26 cellular contexts compared by ENCODE assay signal in the genomic region with DNA sequence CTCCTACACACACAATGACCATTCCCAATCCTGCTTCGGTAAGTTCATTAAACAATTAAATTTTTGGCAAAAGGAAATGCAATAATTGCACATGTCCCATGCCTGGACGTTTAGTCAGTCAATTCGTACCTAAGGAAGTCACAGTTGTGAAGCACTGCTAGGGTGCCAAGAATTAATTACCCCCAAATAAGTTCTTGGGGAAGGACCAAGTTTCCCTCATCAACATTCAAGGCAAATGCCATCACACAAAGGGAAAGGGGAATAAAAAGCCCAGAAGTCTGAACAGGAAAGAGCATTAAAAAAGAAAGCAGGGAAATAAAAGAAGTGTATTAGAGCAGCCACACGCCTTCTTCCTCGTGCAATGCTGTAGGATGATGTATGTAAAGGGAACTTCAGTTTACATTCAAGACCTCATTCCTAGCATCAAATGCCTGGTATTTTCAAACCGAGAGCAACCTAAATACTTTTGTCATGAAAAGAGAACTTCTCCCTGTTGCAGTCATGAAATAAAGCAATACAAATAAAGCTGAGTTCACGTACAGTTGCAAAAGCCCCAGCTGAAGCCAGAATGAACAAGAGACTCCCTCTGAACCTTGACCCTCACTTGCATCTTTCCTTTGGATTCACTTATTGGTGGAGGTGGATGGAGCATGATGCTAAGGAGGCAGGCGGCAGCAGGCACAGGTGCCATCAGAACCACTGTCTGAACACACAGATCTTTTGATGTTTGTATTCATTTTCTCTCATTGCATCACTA.
"Had no signal": no experiment of that assay in that cellular context is flagged by ENCODE, and none has a peak within 500 bp of the region (broad histone marks: within the 10 kb centered on the region; RNA-seq: fewer than 3 reads in every experiment).

No MANE protein-coding gene starts in this region.

- DNase-seq: activated CD4-positive, alpha-beta T cell treated with anti-CD3 and anti-CD28 coated beads for 36 hours; activated CD4-positive, alpha-beta T cell treated with anti-CD3 and anti-CD28 coated beads, Interleukin-2, amount 10 ng/mL, durations not matched to agents 7 days and 5 days; activated CD4-positive, alpha-beta T cell treated with anti-CD3 and anti-CD28 coated beads, Interleukin-2, amount 50 U/mL, for 48 hours; activated CD8-positive, alpha-beta memory T cell treated with anti-CD3 and anti-CD28 coated beads, Interleukin-2, amount 50 U/mL, for 4 hours; activated gamma-delta T cell treated with Interleukin-2 at 50 U/mL for 16 hours; activated naive CD4-positive, alpha-beta T cell treated with anti-CD3 and anti-CD28 coated beads for 36 hours; activated naive CD8-positive, alpha-beta T cell treated with anti-CD3 and anti-CD28 coated beads, Interleukin-2, amount 50 U/mL, for 24 hours; activated T-cell treated with anti-CD3 and anti-CD28 coated beads for 4 hours; activated T-cell treated with anti-CD3 and anti-CD28 coated beads, Interleukin-2, amount 50 U/mL, for 4 hours; brain microvascular endothelial cell; NCI-H1092 treated with DMSO at 0.1 percent for 48 hours; NCI-H1417; NCI-H146; NCI-H187; NCI-H2029 treated with DMSO at 0.1 percent for 48 hours; NCI-H2107; NCI-H2171; NCI-H510A; NCI-H526; NCI-H748 treated with DMSO at 0.1 percent for 48 hours; NK-92 treated with Interleukin-12 subunit alpha and Interleukin-12 subunit beta, amount 100 ng/mL, for 24 hours; PC-3; Peyer's patch; RPMI8226; SHP77 treated with DMSO at 0.1 percent for 48 hours; SK-N-SH had no signal
